Comparison of ENCODE assay signal across 13 cellular contexts in the genomic region with DNA sequence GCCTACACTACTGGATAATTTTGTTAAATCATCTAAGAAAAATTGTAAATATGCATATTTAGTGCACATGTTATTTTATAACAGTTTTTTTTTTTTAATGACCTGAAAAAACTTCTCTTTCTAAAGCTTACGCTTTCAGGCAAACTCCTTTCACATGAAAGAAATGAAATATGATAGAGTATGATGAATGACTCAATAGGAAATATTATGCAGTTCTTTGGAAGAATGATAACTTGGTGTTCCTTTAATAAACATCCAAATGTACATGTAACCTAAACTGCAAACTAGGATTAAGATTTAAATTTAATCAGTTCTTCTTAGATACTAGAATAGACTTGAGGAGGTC.
A peak's percentile ranks its signal among the peaks of the same experiment; 100 is the strongest.
DNase-seq lines count a peak whose midpoint lies in the region; ATAC-seq, FAIRE-seq and TF ChIP-seq lines count a peak whose summit lies in the region.
"Had no signal": no experiment of that assay in that cellular context is flagged by ENCODE, and none has a peak within 500 bp of the region (broad histone marks: within the 10 kb centered on the region; RNA-seq: fewer than 3 reads in every experiment).

No MANE protein-coding gene starts in this region.

- H3K4me3 ChIP-seq in HFF-Myc (replicated peaks; ENCODE audit: low read depth, low read length) (peak overlapping the region; percentile 38), brain microvascular endothelial cell (ENCODE audit: low read depth, low read length) (peak overlapping the region; percentile 55), HepG2 (replicated peaks in 1 of 3; ENCODE audit: insufficient read depth in 1 of 3, low read depth in 2 of 3, low read length in 3 of 3) (peak overlapping the region; percentile 66 to 79 (median 71); a peak in 5 of 6 replicates), suprapubic skin (peak overlapping the region; percentile 38)

- H3K4me1 ChIP-seq in HepG2 (ENCODE audit: insufficient read depth, low read length) (peaks cover 73% of the 10 kb centered on the region), suprapubic skin (peaks cover 33% of the 10 kb centered on the region)

- H3K27me3 ChIP-seq in brain microvascular endothelial cell (replicated peaks) = no peaks in the 10 kb centered on the region
- no peaks in the 10 kb centered on the region for H3K27me3 ChIP-seq in HepG2 (ENCODE audit: control insufficient read depth in 1 of 2, insufficient read depth in 2 of 2, low read length in 2 of 2)
- H3K27me3 ChIP-seq in suprapubic skin = no peaks in the 10 kb centered on the region

- no peak for TF ChIP-seq EP300 in HepG2 (IDR thresholded peaks at IDR 0.05; ENCODE audit: low read depth in 2 of 2, low read length in 2 of 2)
- no peak for TF ChIP-seq EP300 in HepG2 (CRISPR knock-in tag; IDR thresholded peaks at IDR 0.05; ENCODE audit: borderline replicate concordance)
- TF ChIP-seq EP300 in suprapubic skin (IDR thresholded peaks at IDR 0.05) = no peak

- no peak overlapping the region for H2AFZ ChIP-seq in HepG2 (ENCODE audit: low read length)

- TF ChIP-seq CTCF in HFF-Myc (IDR thresholded peaks at IDR 0.05; ENCODE audit: low read depth, low read length, missing control alignments) (no peak), brain microvascular endothelial cell (IDR thresholded peaks at IDR 0.05; ENCODE audit: low read depth, low read length, missing control alignments) (no peak), HepG2 (CRISPR knock-in tag; IDR thresholded peaks at IDR 0.05) (no peak), suprapubic skin (IDR thresholded peaks at IDR 0.05) (no peak)

- in situ Hi-C loops in brain microvascular endothelial cell (cut with HindIII; ENCODE audit: low pct_ligation_motif_present, low sequenced_read_pairs) (no loop called here), HepG2 (cut with HindIII; ENCODE audit: extremely low pct_ligation_motif_present, low pct_unique_long_range_greater_than_20kb) (no loop called here)

- peak overlapping the region; percentile 65 for H3K9ac ChIP-seq in HepG2 (ENCODE audit: insufficient read depth, low read depth, low read length)

- H3K27ac ChIP-seq in brain microvascular endothelial cell (peak overlapping the region; percentile 96), HepG2 (ENCODE audit: extremely low read length, insufficient read depth, low read length) (peak overlapping the region; percentile 64), suprapubic skin (peak overlapping the region; percentile 63)

- H3K9me3 ChIP-seq in HepG2 (ENCODE audit: low read length) = no peaks in the 10 kb centered on the region
- no peaks in the 10 kb centered on the region for H3K9me3 ChIP-seq in suprapubic skin

- H3K36me3 ChIP-seq in brain microvascular endothelial cell (replicated peaks) (no peaks in the 10 kb centered on the region), HepG2 (replicated peaks in 1 of 2; ENCODE audit: control insufficient read depth in 1 of 2, insufficient read depth in 2 of 2, low read length in 2 of 2) (no peaks in the 10 kb centered on the region; a peak in 1 of 5 replicates), suprapubic skin (no peaks in the 10 kb centered on the region)

- intact Hi-C loops in HepG2 (cut with micrococcal nuclease; ENCODE audit: unreplicated experiment) = loop anchor here (2.0 kb wide), 1 partner anchor 81 kb away; no protein-coding TSS in a partner anchor

- TF ChIP-seq RAD21 in HepG2 (CRISPR knock-in tag; IDR thresholded peaks at IDR 0.05) = no peak

- 96% methylated on average over 1 of the region's 1 CpG for WGBS in HepG2 (ENCODE audit: low lambda C conversion rate)
- WGBS in suprapubic skin = 39% methylated on average over 1 of the region's 1 CpG

- H3K4me2 ChIP-seq in HepG2 (ENCODE audit: low read depth, low read length) = peak overlapping the region; percentile 76

- CTCF ChIA-PET in HepG2 (lab: Yijun Ruan, JAX; ENCODE audit: low intra/inter-chr PET ratio, low total read pairs) = no interaction called here

- ATAC-seq in HepG2 = no peak
- no peak for ATAC-seq in HG02884 (IDR thresholded peaks at IDR 0.05; ENCODE audit: unreplicated experiment)
- no peak for ATAC-seq in HG02938 (IDR thresholded peaks at IDR 0.05; ENCODE audit: unreplicated experiment)

- TF ChIP-seq POLR2A in HepG2 (IDR thresholded peaks at IDR 0.05; ENCODE audit: insufficient read depth in 1 of 2, low read depth in 2 of 2, low read length in 2 of 2) (no peak), suprapubic skin (IDR thresholded peaks at IDR 0.05) (no peak)

- FAIRE-seq in HepG2 (lab: Jason Lieb, UNC) = no peak
- FAIRE-seq: D721Med had no signal

- peaks cover 44% of the 10 kb centered on the region for H3K79me2 ChIP-seq in HepG2 (ENCODE audit: insufficient read depth, low read length)

- no peak for DNase-seq in HFF-Myc (ENCODE audit: extremely low read depth, low read depth)
- DNase-seq in brain microvascular endothelial cell = no peak
- no peak for DNase-seq in HepG2 (ENCODE audit: low spot score)
- no peak for DNase-seq in suprapubic skin (ENCODE audit: low spot score in 2 of 2)
- DNase-seq in stimulated activated CD8-positive, alpha-beta memory T cell treated with anti-CD3 and anti-CD28 coated beads, Interleukin-4, amount 100 ng/mL, for 48 hours = no peak
- no peak for DNase-seq in activated effector memory CD4-positive, alpha-beta T cell treated with anti-CD3 and anti-CD28 coated beads, Interleukin-2, amount 50 U/mL, for 16 hours
- DNase-seq: activated gamma-delta T cell treated with Interleukin-2 at 50 U/mL for 16 hours; effector CD8-positive, alpha-beta T cell; SIG-M5; stimulated activated CD4-positive, alpha-beta T cell treated with anti-CD3 and anti-CD28 coated beads, Interleukin-2, amount 100 ng/mL, for 48 hours had no signal

- no TSS peak for BruUV-seq in HepG2 (replicated peaks; lab: Mats Ljungman, UMichigan)

- POLR2A ChIA-PET in HepG2 (lab: Yijun Ruan, JAX) = no interaction called here

- 0 out of 2 replicates have a peak, but pooled peaks cover 3% of the 10 kb centered on the region for H4K20me1 ChIP-seq in HepG2 (ENCODE audit: insufficient read depth, low read length)

TF ChIP-seq in HepG2, 621 proteins besides CTCF, POLR2A, EP300 and RAD21:
- TF ChIP-seq HNRNPH1 (optimal IDR thresholded peaks at IDR 0.05; ENCODE audit: low read depth, low read length) (no peak), CHD2 (IDR thresholded peaks at IDR 0.05; ENCODE audit: low read depth, low read length) (no peak), ZSCAN29 (CRISPR knock-in tag; conservative IDR thresholded peaks at IDR 0.05) (no peak), ZBTB7A (CRISPR knock-in tag; IDR thresholded peaks at IDR 0.05) (no peak), YEATS4 (CRISPR knock-in tag; IDR thresholded peaks at IDR 0.05; ENCODE audit: borderline replicate concordance) (no peak)
- TF ChIP-seq, protein P1, sequence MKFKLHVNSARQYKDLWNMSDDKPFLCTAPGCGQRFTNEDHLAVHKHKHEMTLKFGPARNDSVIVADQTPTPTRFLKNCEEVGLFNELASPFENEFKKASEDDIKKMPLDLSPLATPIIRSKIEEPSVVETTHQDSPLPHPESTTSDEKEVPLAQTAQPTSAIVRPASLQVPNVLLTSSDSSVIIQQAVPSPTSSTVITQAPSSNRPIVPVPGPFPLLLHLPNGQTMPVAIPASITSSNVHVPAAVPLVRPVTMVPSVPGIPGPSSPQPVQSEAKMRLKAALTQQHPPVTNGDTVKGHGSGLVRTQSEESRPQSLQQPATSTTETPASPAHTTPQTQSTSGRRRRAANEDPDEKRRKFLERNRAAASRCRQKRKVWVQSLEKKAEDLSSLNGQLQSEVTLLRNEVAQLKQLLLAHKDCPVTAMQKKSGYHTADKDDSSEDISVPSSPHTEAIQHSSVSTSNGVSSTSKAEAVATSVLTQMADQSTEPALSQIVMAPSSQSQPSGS (CRISPR knock-in tag; IDR thresholded peaks at IDR 0.05) = no peak
TF ChIP-seq in HepG2: peak in this region for 0.
